28 cellular contexts compared by ENCODE assay signal in genomic region chr12:91357381-91357780, GRCh38.
DNase-seq lines count a peak whose midpoint lies in the region; ATAC-seq, FAIRE-seq and TF ChIP-seq lines count a peak whose summit lies in the region.
"Had no signal": no experiment of that assay in that cellular context is flagged by ENCODE, and none has a peak within 500 bp of the region (broad histone marks: within the 10 kb centered on the region; RNA-seq: fewer than 3 reads in every experiment).

No MANE protein-coding gene starts in this region.

- intact Hi-C loops in Right ventricle myocardium inferior (cut with DNase I): no loop called here

- H3K36me3 ChIP-seq in osteoblast (ENCODE audit: insufficient read depth, low read length): no peaks in the 10 kb centered on the region

- ATAC-seq in Right ventricle myocardium inferior: no peak
- no peak for ATAC-seq in GM21515 (IDR thresholded peaks at IDR 0.05; ENCODE audit: unreplicated experiment)
- no peak for ATAC-seq in GM18873 (IDR thresholded peaks at IDR 0.05; ENCODE audit: low FRiP score, unreplicated experiment)
- ATAC-seq: activated naive CD8-positive, alpha-beta T cell treated with anti-CD3 and anti-CD28 coated beads, Interleukin-2, amount 50 U/mL, for 24 hours; effector memory CD8-positive, alpha-beta T cell; psoas muscle had no signal

- H3K27me3 ChIP-seq in osteoblast (ENCODE audit: insufficient read depth, low read length): no peaks in the 10 kb centered on the region
- H3K27me3 ChIP-seq: testis had no signal

- no peaks in the 10 kb centered on the region for H4K20me1 ChIP-seq in osteoblast (ENCODE audit: insufficient read depth, low read length)

- H2AFZ ChIP-seq in osteoblast (ENCODE audit: low read length): peak overlapping the region; percentile 60

- no peak overlapping the region for H3K27ac ChIP-seq in osteoblast (ENCODE audit: low read depth, low read length)
- H3K27ac ChIP-seq: C4-2B, KMS-11, psoas muscle, skin epidermis, testis had no signal

- H3K9me3 ChIP-seq in osteoblast (ENCODE audit: low read depth, low read length): no peaks in the 10 kb centered on the region
- H3K9me3 ChIP-seq: psoas muscle, SK-N-SH, testis had no signal

- DNase-seq in DMS53 treated with DMSO at 0.1 percent for 48 hours (lab: John Stamatoyannopoulos, UW; ENCODE audit: unreplicated experiment): peak; percentile 14
- peak; percentile 60 for DNase-seq in left kidney (ENCODE audit: low read depth, low spot score)
- DNase-seq in osteoblast (ENCODE audit: insufficient read length, low spot score, missing footprints): no peak
- no peak for DNase-seq in Right ventricle myocardium inferior (ENCODE audit: missing footprints)
- no peak for DNase-seq in NAMALWA (ENCODE audit: low spot score)
- DNase-seq: activated B cell treated with CpG ODN at 0.5 μM for 24 hours; activated CD4-positive, alpha-beta memory T cell treated with anti-CD3 and anti-CD28 coated beads, Interleukin-2, amount 10 ng/mL, durations not matched to agents 7 days and 5 days; activated gamma-delta T cell; activated naive CD8-positive, alpha-beta T cell treated with anti-CD3 and anti-CD28 coated beads, Interleukin-2, amount 50 U/mL, for 24 hours; effector memory CD8-positive, alpha-beta T cell; HCEC 1CT; kidney; midbrain; NCI-H1092; NCI-H2081; NCI-H510A treated with DMSO at 0.1 percent for 48 hours; psoas muscle; SK-N-SH; stimulated activated naive CD4-positive, alpha-beta T cell; testis had no signal

- H3K4me3 ChIP-seq in osteoblast (ENCODE audit: insufficient read depth, low read length): no peak overlapping the region
- H3K4me3 ChIP-seq: psoas muscle, skin epidermis, testis had no signal

- no peak overlapping the region for H3K4me2 ChIP-seq in osteoblast (ENCODE audit: insufficient read depth, low read length)
- H3K4me2 ChIP-seq: KMS-11, SK-N-SH had no signal

- no peaks in the 10 kb centered on the region for H3K4me1 ChIP-seq in osteoblast (ENCODE audit: insufficient read depth, low read length)
- H3K4me1 ChIP-seq: psoas muscle, testis had no signal

- no peaks in the 10 kb centered on the region for H3K79me2 ChIP-seq in osteoblast (ENCODE audit: insufficient read depth, low read length)

- FAIRE-seq in TTC549 (lab: Jason Lieb, UNC): peak; percentile 98
- FAIRE-seq: G401.6, GM18507, kidney had no signal

- TF ChIP-seq CTCF in osteoblast (IDR thresholded peaks at IDR 0.05; ENCODE audit: extremely low read depth, low read depth, low read length): no peak

Comparison
In these comparisons a context has a peak if more than half of its experiments do, and no peak if none do; other contexts are left out.
1. DNase-seq: peak in DMS53 treated with DMSO at 0.1 percent for 48 hours (single experiment) and left kidney (single experiment); none in osteoblast (single experiment), Right ventricle myocardium inferior (single experiment) and NAMALWA (single experiment).